Comparison of ENCODE assay signal across 13 cellular contexts in the genomic region with DNA sequence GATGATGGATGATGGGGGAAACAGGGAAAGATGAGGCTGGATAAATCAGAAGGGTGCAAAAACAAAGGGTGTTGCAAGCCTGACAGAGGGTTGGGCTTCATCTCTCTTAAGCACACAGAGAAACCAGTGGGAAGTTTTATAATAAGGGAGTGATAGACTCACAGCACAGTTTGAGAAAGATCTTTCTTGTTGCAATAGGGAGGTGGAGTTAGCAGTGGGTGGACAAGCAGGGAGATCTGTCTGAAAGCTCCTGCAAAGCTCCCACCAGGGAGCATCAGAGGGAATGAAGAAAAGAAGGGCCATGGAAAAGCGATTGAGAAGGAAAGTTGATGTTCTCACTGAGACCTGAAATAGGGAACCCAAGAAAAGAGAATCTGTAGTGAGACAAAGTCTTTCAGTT.
DNase-seq lines count a peak whose midpoint lies in the region; ATAC-seq and TF ChIP-seq lines count a peak whose summit lies in the region.
"Had no signal": no experiment of that assay in that cellular context is flagged by ENCODE, and none has a peak within 500 bp of the region (broad histone marks: within the 10 kb centered on the region; RNA-seq: fewer than 3 reads in every experiment).

No MANE protein-coding gene starts in this region.

- peaks cover 28% of the 10 kb centered on the region for H3F3A ChIP-seq in PC-9 (ENCODE audit: insufficient read depth, low read depth)

- H3K9me1 ChIP-seq in IMR-90 (ENCODE audit: insufficient read depth, low read length) = no peaks in the 10 kb centered on the region

- WGBS in IMR-90 (ENCODE audit: extremely low coverage in 2 of 2, insufficient read length in 1 of 2), 2 experiments = 83% methylated on average over 1 of the region's 1 CpG; no CpG with 5 or more reads in 1 of the 2 experiments

- H4K5ac ChIP-seq in IMR-90 (ENCODE audit: low read depth, low read length) = no peak overlapping the region

- H2AFZ ChIP-seq in IMR-90 (replicated peaks; ENCODE audit: low read length, poor library complexity) (peak overlapping the region; percentile 10), PC-9 (0 out of 2 replicates have a peak overlapping the region, but pooled peaks have one; percentile 12)

- no peak overlapping the region for H3K14ac ChIP-seq in IMR-90 (replicated peaks; ENCODE audit: low read depth, low read length)

- H3K4ac ChIP-seq in IMR-90 (ENCODE audit: low read depth, low read length) = no peak overlapping the region

- no peaks in the 10 kb centered on the region for H4K20me1 ChIP-seq in IMR-90 (ENCODE audit: insufficient read depth, low read length)
- H4K20me1 ChIP-seq in PC-9 (ENCODE audit: insufficient read depth) = no peaks in the 10 kb centered on the region

- H2AK5ac ChIP-seq in IMR-90 (ENCODE audit: low read depth, low read length) = no peak overlapping the region

- no peak overlapping the region for H4K91ac ChIP-seq in IMR-90 (ENCODE audit: insufficient read depth, low read depth, low read length)

- H3K27me3 Mint-ChIP-seq in neural crest cell (ENCODE audit: low read depth) = peaks cover 42% of the 10 kb centered on the region

- H2BK15ac ChIP-seq in IMR-90 (ENCODE audit: low read depth, low read length) = no peak overlapping the region

- ATAC-seq in IMR-90 (ENCODE audit: low read depth) (no peak), HG02798 (IDR thresholded peaks at IDR 0.05; ENCODE audit: poor library complexity, unreplicated experiment) (no peak), GM18517 (IDR thresholded peaks at IDR 0.05; ENCODE audit: unreplicated experiment) (no peak)

- H3K79me2 ChIP-seq in PC-9 (ENCODE audit: low read depth) = no peaks in the 10 kb centered on the region

- peak overlapping the region; percentile 9 for H3K27ac Mint-ChIP-seq in neural crest cell (ENCODE audit: unreplicated experiment)

- H3K9me3 Mint-ChIP-seq in neural crest cell = peaks cover 3% of the 10 kb centered on the region

- H2BK5ac ChIP-seq in IMR-90 (ENCODE audit: low read depth, low read length, poor library complexity, severe bottlenecking) = no peak overlapping the region

- H3K4me3 ChIP-seq in IMR-90 (ENCODE audit: insufficient read depth, low read depth, low read length) (no peak overlapping the region), PC-9 (no peak overlapping the region)
- H3K4me3 ChIP-seq: A549 had no signal

- H4K8ac ChIP-seq in IMR-90 (ENCODE audit: low read depth in 2 of 2, low read length in 2 of 2) = no peak overlapping the region

- TF ChIP-seq CTCF in IMR-90 (conservative IDR thresholded peaks at IDR 0.05; ENCODE audit: low read depth, low read length) (no peak), PC-9 (conservative IDR thresholded peaks at IDR 0.05) (no peak), neural crest cell (conservative IDR thresholded peaks at IDR 0.05) (no peak)

- POLR2A ChIA-PET in IMR-90 (lab: Charles Lee; ENCODE audit: unreplicated experiment) (no interaction called here), PC-9 (lab: Charles Lee; ENCODE audit: unreplicated experiment) (no interaction called here)

- in situ Hi-C loops in IMR-90 (cut with MboI; ENCODE audit: low sequenced_read_pairs) = no loop called here

- intact Hi-C loops in IMR-90 (cut with micrococcal nuclease) = loop anchor here (10.0 kb wide), 2 partner anchors 347 to 467 kb away; no protein-coding TSS in a partner anchor
- intact Hi-C loops in PC-9 (cut with micrococcal nuclease; ENCODE audit: unreplicated experiment) = loop anchor here (10.0 kb wide), 1 partner anchor 223 kb away; the partner anchor contains the start of gene ONECUT2

- TF ChIP-seq RAD21 in IMR-90 (IDR thresholded peaks at IDR 0.05; ENCODE audit: low read length) = no peak

- peaks cover 5% of the 10 kb centered on the region for H3K27me3 ChIP-seq in IMR-90 (ENCODE audit: control insufficient read depth, insufficient read depth, low read length)
- H3K27me3 ChIP-seq in PC-9 (ENCODE audit: insufficient read depth, low read depth) = no peaks in the 10 kb centered on the region
- H3K27me3 ChIP-seq: BE2C had no signal

- DNase-seq in IMR-90 (no peak), PC-9 (no peak), neural crest cell (ENCODE audit: low read depth, low spot score) (no peak), superior temporal gyrus (ENCODE audit: extremely low spot score) (peak; percentile 27), DMS114 treated with DMSO at 0.1 percent for 48 hours (lab: John Stamatoyannopoulos, UW; ENCODE audit: unreplicated experiment) (no peak)
- DNase-seq: BE2C; CD4-positive, alpha-beta memory T cell; COR-L47; H7 had no signal

- H3K27ac ChIP-seq in IMR-90 (ENCODE audit: insufficient read depth, low read length) (no peak overlapping the region), PC-9 (peak overlapping the region; percentile 95)
- H3K27ac ChIP-seq: C4-2B had no signal

- no peak overlapping the region for H3K23ac ChIP-seq in IMR-90 (ENCODE audit: low read depth, low read length)

- H3K4me2 ChIP-seq in IMR-90 (ENCODE audit: low read depth, low read length) (no peak overlapping the region), PC-9 (peak overlapping the region; percentile 61)

- no peak overlapping the region for H3K9ac ChIP-seq in IMR-90 (ENCODE audit: low read depth, low read length)

- no TSS peak for BruUV-seq in IMR-90 (replicated peaks; lab: Mats Ljungman, UMichigan)
- BruUV-seq in PC-9 (replicated peaks; lab: Mats Ljungman, UMichigan) = no TSS peak

- H3K18ac ChIP-seq in IMR-90 (ENCODE audit: low read depth, low read length) = no peak overlapping the region

- H3K9me3 ChIP-seq in IMR-90 (ENCODE audit: control insufficient read depth, insufficient read depth, low read length) = no peaks in the 10 kb centered on the region
- H3K9me3 ChIP-seq in PC-9 (ENCODE audit: insufficient read depth, low read depth) = no peaks in the 10 kb centered on the region
- H3K9me3 ChIP-seq: A549, BE2C had no signal

- H3K79me1 ChIP-seq in IMR-90 (ENCODE audit: low read depth in 1 of 2, low read length in 2 of 2) = no peaks in the 10 kb centered on the region

- H2AK9ac ChIP-seq in IMR-90 (replicated peaks; ENCODE audit: low read depth, low read length, poor library complexity) = no peak overlapping the region

- dilution Hi-C loops in IMR-90 (cut with HindIII; ENCODE audit: low sequenced_read_pairs, unreplicated experiment) = no loop called here

- no peak for TF ChIP-seq POLR2A in IMR-90 (IDR thresholded peaks at IDR 0.05; ENCODE audit: low read depth, low read length)

- H3K4me1 ChIP-seq in IMR-90 (ENCODE audit: control insufficient read depth, insufficient read depth, low read length) (no peaks in the 10 kb centered on the region), PC-9 (replicated peaks; ENCODE audit: insufficient read depth) (peaks cover 58% of the 10 kb centered on the region)

- H3K36me3 ChIP-seq in IMR-90 (ENCODE audit: control insufficient read depth, insufficient read depth, low read length) = no peaks in the 10 kb centered on the region
- no peaks in the 10 kb centered on the region for H3K36me3 ChIP-seq in PC-9 (ENCODE audit: low read depth)
- H3K36me3 ChIP-seq: BE2C had no signal

- no peak overlapping the region for H2BK120ac ChIP-seq in IMR-90 (ENCODE audit: low read depth, low read length)

- H3K4me3 Mint-ChIP-seq in neural crest cell = no peak overlapping the region
- H3K4me3 Mint-ChIP-seq: CD4-positive, alpha-beta memory T cell had no signal

- CTCF ChIA-PET in IMR-90 (lab: Yijun Ruan, JAX) = no interaction called here
- CTCF ChIA-PET in PC-9 (lab: Charles Lee) = no interaction called here

- H3K4me1 Mint-ChIP-seq in neural crest cell = peaks cover 10% of the 10 kb centered on the region

- no peak overlapping the region for H3K56ac ChIP-seq in IMR-90 (ENCODE audit: extremely low read depth, insufficient read depth, low read length)

- no peaks in the 10 kb centered on the region for H3K36me3 Mint-ChIP-seq in neural crest cell (ENCODE audit: low read depth)
- H3K36me3 Mint-ChIP-seq: CD4-positive, alpha-beta memory T cell had no signal

- no peaks in the 10 kb centered on the region for H3K9me2 ChIP-seq in PC-9 (ENCODE audit: insufficient read depth)

- no peak overlapping the region for H2BK20ac ChIP-seq in IMR-90 (ENCODE audit: low read depth, low read length)

TF ChIP-seq in IMR-90, 13 proteins besides CTCF, POLR2A, EP300 and RAD21:
- TF ChIP-seq RFX5 (IDR thresholded peaks at IDR 0.05; ENCODE audit: low read depth, low read length) (no peak), SMC3 (IDR thresholded peaks at IDR 0.05; ENCODE audit: low read depth, low read length) (no peak), USF2 (IDR thresholded peaks at IDR 0.05; ENCODE audit: low read depth, low read length) (no peak)
